In genomic region chr9:137190315-137190853, GRCh38 we compare ENCODE assay signal across 1 cellular context.
TF ChIP-seq lines count a peak whose summit lies in the region.

No MANE protein-coding gene starts in this region.

TF ChIP-seq in H1, 55 proteins besides CTCF, POLR2A, EP300 and RAD21:
- TF ChIP-seq FOSL1 (IDR thresholded peaks at IDR 0.05; ENCODE audit: insufficient read depth, low read depth, low read length) (no peak), EZH2 (IDR thresholded peaks at IDR 0.05; ENCODE audit: low read depth, low read length, severe bottlenecking) (no peak), CHD1 (IDR thresholded peaks at IDR 0.05; ENCODE audit: low read depth, low read length) (no peak), SIN3A (conservative IDR thresholded peaks at IDR 0.05 in 1 of 2, IDR thresholded peaks at IDR 0.05 in 1 of 2; ENCODE audit: low read depth in 1 of 2, low read length in 2 of 2) (no peak), BACH1 (IDR thresholded peaks at IDR 0.05; ENCODE audit: low read length) (no peak)
